Comparison of ENCODE assay signal across 16 cellular contexts in the genomic region with DNA sequence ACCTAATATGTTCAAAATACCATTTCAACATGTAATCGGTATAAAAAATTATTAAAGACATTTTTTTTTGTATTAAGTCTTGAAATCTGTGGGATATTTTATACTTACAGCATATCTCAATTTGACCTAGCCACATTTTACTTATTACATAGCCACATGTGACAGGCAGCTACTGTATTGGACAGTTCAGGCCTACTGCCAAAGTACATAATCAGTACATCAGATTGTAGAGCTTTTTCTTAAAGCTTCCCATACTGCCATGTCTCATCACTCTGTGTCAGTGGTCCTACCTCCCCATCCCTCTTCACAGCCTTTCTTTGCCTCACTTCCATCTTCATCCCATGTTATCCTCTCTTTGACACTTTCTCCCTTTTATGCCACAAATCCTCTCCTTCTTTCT. TPM values are rescaled to one million over a fixed set of nuclear protein-coding genes. Genes with fewer than 3 reads are reported as not detected.
"Had no signal": no experiment of that assay in that cellular context is flagged by ENCODE, and none has a peak within 500 bp of the region (broad histone marks: within the 10 kb centered on the region; RNA-seq: fewer than 3 reads in every experiment).

No MANE protein-coding gene starts in this region.

- H3K9me3 ChIP-seq: SJSA1 had no signal

- DNase-seq: activated CD4-positive, alpha-beta T cell treated with anti-CD3 and anti-CD28 coated beads for 4 hours; activated CD8-positive, alpha-beta memory T cell treated with anti-CD3 and anti-CD28 coated beads, Interleukin-2, amount 50 U/mL, for 48 hours; activated CD8-positive, alpha-beta T cell treated with anti-CD3 and anti-CD28 coated beads, Interleukin-2, amount 10 ng/mL, durations not matched to agents 7 days and 5 days; activated naive CD4-positive, alpha-beta T cell; caudate nucleus; kidney glomerular epithelial cell; T1000; tibial artery; WERI-Rb-1 had no signal

- H3K9me3 Mint-ChIP-seq: stimulated activated memory B cell treated with anti-CD40 and anti-IgM and Interleukin-4, amounts not matched to agents 10 μg/mL and 1 μg/mL and 100 μg/mL, for 72 hours had no signal

- H2AFZ ChIP-seq: hepatocyte, neural progenitor cell had no signal

- H3K4me3 Mint-ChIP-seq: activated CD8-positive, alpha-beta T cell treated with anti-CD3 and anti-CD28 coated beads, Interleukin-2, amount 10 ng/mL, durations not matched to agents 7 days and 5 days; neural progenitor cell; stimulated activated memory B cell treated with anti-CD40 and anti-IgM and Interleukin-4, amounts not matched to agents 10 μg/mL and 1 μg/mL and 100 μg/mL, for 72 hours had no signal

- H3K9ac ChIP-seq: neural progenitor cell had no signal

- H3K4me3 ChIP-seq: ascending aorta, esophagus muscularis mucosa, hepatocyte, neural progenitor cell, right atrium auricular region, SJSA1, tibial artery had no signal

- H3K27me3 ChIP-seq: ascending aorta, esophagus muscularis mucosa, hepatocyte, neural progenitor cell, right atrium auricular region, SJSA1, tibial artery had no signal

- H3K27ac Mint-ChIP-seq: activated CD8-positive, alpha-beta T cell treated with anti-CD3 and anti-CD28 coated beads, Interleukin-2, amount 10 ng/mL, durations not matched to agents 7 days and 5 days; neural progenitor cell; stimulated activated memory B cell treated with anti-CD40 and anti-IgM and Interleukin-4, amounts not matched to agents 10 μg/mL and 1 μg/mL and 100 μg/mL, for 72 hours had no signal

- ATAC-seq: activated CD8-positive, alpha-beta T cell treated with anti-CD3 and anti-CD28 coated beads, Interleukin-2, amount 10 ng/mL, durations not matched to agents 7 days and 5 days; stimulated activated memory B cell treated with anti-CD40 and anti-IgM and Interleukin-4, amounts not matched to agents 10 μg/mL and 1 μg/mL and 100 μg/mL, for 72 hours had no signal

- H3K27me3 Mint-ChIP-seq: stimulated activated memory B cell treated with anti-CD40 and anti-IgM and Interleukin-4, amounts not matched to agents 10 μg/mL and 1 μg/mL and 100 μg/mL, for 72 hours had no signal

- H3K4me1 ChIP-seq: neural progenitor cell, right atrium auricular region had no signal

- H3K4me2 ChIP-seq: hepatocyte, neural progenitor cell had no signal

- H3K36me3 ChIP-seq: ascending aorta, esophagus muscularis mucosa, neural progenitor cell, right atrium auricular region, SJSA1, tibial artery, WERI-Rb-1 had no signal

- H3K27ac ChIP-seq: ascending aorta, esophagus muscularis mucosa, hepatocyte, neural progenitor cell, right atrium auricular region, SJSA1, tibial artery, WERI-Rb-1 had no signal

RNA-seq across cellular contexts. Expression of a gene that starts 43.0 kb away (rescaled TPM):
- total RNA-seq: activated CD8-positive, alpha-beta T cell treated with anti-CD3 and anti-CD28 coated beads, Interleukin-2, amount 10 ng/mL, durations not matched to agents 7 days and 5 days had no signal
